Comparison of ENCODE assay signal across 13 cellular contexts in the genomic region with DNA sequence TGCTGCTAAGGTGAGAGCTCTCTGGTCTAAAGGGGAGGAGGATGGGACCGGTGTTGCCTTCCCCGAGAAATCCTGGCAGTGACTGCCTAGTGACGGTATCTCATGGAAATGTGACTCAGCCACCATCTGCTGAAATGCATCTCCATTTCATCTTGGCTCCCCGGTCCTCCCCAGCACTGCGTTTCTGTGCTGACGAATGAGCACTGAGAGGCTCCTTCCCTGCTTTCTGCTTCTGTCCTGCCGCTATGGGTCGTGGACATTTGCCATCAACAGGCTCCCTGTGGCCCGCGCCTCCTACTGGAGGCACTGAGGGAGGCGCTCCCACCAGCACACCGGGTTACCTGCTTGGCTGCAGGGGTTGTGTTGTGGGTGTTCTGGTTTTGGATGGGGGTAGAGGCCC. TPM values are rescaled to one million over a fixed set of nuclear protein-coding genes. Genes with fewer than 3 reads are reported as not detected.
DNase-seq lines count a peak whose midpoint lies in the region; TF ChIP-seq lines count a peak whose summit lies in the region.
"Had no signal": no experiment of that assay in that cellular context is flagged by ENCODE, and none has a peak within 500 bp of the region (broad histone marks: within the 10 kb centered on the region; RNA-seq: fewer than 3 reads in every experiment).

No MANE protein-coding gene starts in this region.

- H3K36me3 Mint-ChIP-seq in CD4-positive, alpha-beta memory T cell, result no peaks in the 10 kb centered on the region
- H3K36me3 Mint-ChIP-seq: activated naive CD8-positive, alpha-beta T cell treated with anti-CD3 and anti-CD28 coated beads for 36 hours; mesothelial cell of epicardium had no signal

- peaks cover 5% of the 10 kb centered on the region in 2 donors for H3K27me3 Mint-ChIP-seq in CD4-positive, alpha-beta memory T cell

- no peak overlapping the region for H3K4me3 Mint-ChIP-seq in CD4-positive, alpha-beta memory T cell
- H3K4me3 Mint-ChIP-seq: activated naive CD8-positive, alpha-beta T cell treated with anti-CD3 and anti-CD28 coated beads for 36 hours; mesothelial cell of epicardium had no signal

- intact Hi-C loops in CD4-positive, alpha-beta memory T cell (cut with micrococcal nuclease), result no loop called here

- POLR2A ChIA-PET in CD4-positive, alpha-beta memory T cell (lab: Charles Lee; ENCODE audit: partially characterized antibody), result interaction anchor here (1.0 kb wide), 1 partner anchor 14 kb away, joined by 3 read pairs; a partner anchor contains a TSS

- H3K9me3 Mint-ChIP-seq in CD4-positive, alpha-beta memory T cell, result no peaks in the 10 kb centered on the region
- H3K9me3 Mint-ChIP-seq: activated naive CD8-positive, alpha-beta T cell treated with anti-CD3 and anti-CD28 coated beads for 36 hours; mesothelial cell of epicardium had no signal

- peaks cover 3 to 5% (median 4%) of the 10 kb centered on the region in 4 donors for H3K4me1 Mint-ChIP-seq in CD4-positive, alpha-beta memory T cell
- H3K4me1 Mint-ChIP-seq: mesothelial cell of epicardium had no signal

- CTCF ChIA-PET in CD4-positive, alpha-beta memory T cell (lab: Charles Lee; ENCODE audit: partially characterized antibody), result interaction anchor here (0.8 to 2.4 kb wide), 3 partner anchors 11 to 450 kb away, joined by 3 to 7 read pairs (median 5); a partner anchor contains a TSS

- H3K27ac Mint-ChIP-seq in CD4-positive, alpha-beta memory T cell, result peak overlapping the region in 1 of 7 donors; percentile 20
- H3K27ac Mint-ChIP-seq: activated naive CD8-positive, alpha-beta T cell treated with anti-CD3 and anti-CD28 coated beads for 36 hours; mesothelial cell of epicardium had no signal

- TF ChIP-seq CTCF in AG09319 (IDR thresholded peaks at IDR 0.05; ENCODE audit: low read depth, low read length), result peak; percentile 11; the same call in 1 of the 2 replicates
- TF ChIP-seq CTCF in HFF-Myc (IDR thresholded peaks at IDR 0.05; ENCODE audit: low read depth, low read length, missing control alignments), result peak; percentile 24
- TF ChIP-seq CTCF in cardiac fibroblast (IDR thresholded peaks at IDR 0.05; ENCODE audit: low read depth, low read length), result peak; percentile 52

- no peaks in the 10 kb centered on the region for H3K36me3 ChIP-seq in CD4-positive, alpha-beta memory T cell (ENCODE audit: insufficient read depth, low read length)

- H3K4me3 ChIP-seq in HFF-Myc (replicated peaks; ENCODE audit: low read depth, low read length), result no peak overlapping the region
- no peak overlapping the region for H3K4me3 ChIP-seq in cardiac fibroblast (replicated peaks in 1 of 2; ENCODE audit: low read depth in 2 of 2, low read length in 2 of 2)
- no peak overlapping the region for H3K4me3 ChIP-seq in CD4-positive, alpha-beta memory T cell (ENCODE audit: low read length in 2 of 2)

- no peak overlapping the region for H3K27ac ChIP-seq in CD4-positive, alpha-beta memory T cell (ENCODE audit: low read depth, low read length)

- no peaks in the 10 kb centered on the region for H3K4me1 ChIP-seq in CD4-positive, alpha-beta memory T cell (ENCODE audit: insufficient read depth, low read length)

- DNase-seq in AG09319 (ENCODE audit: extremely low read depth, low read depth) (no peak), HFF-Myc (ENCODE audit: extremely low read depth, low read depth) (no peak), cardiac fibroblast (ENCODE audit: low read depth in 2 of 2) (peak; percentile 47 to 71), middle frontal gyrus (ENCODE audit: extremely low spot score, low spot score) (peak; percentile 63), DMS53 treated with DMSO at 0.1 percent for 48 hours (lab: John Stamatoyannopoulos, UW; ENCODE audit: unreplicated experiment) (no peak), ureter (ENCODE audit: low spot score) (no peak), T-helper 9 cell (no peak)
- DNase-seq in CD4-positive, alpha-beta memory T cell, result no peak
- DNase-seq: activated CD4-positive, alpha-beta T cell treated with anti-CD3 and anti-CD28 coated beads, Interleukin-2, amount 50 U/mL, for 4 hours; activated naive CD8-positive, alpha-beta T cell treated with anti-CD3 and anti-CD28 coated beads for 36 hours; NCI-H1930 had no signal

- H3K27me3 ChIP-seq in CD4-positive, alpha-beta memory T cell (ENCODE audit: insufficient read depth, low read length), result no peaks in the 10 kb centered on the region

- H3K9me3 ChIP-seq in CD4-positive, alpha-beta memory T cell (ENCODE audit: control insufficient read depth in 1 of 2, low read length in 2 of 2), result no peaks in the 10 kb centered on the region

RNA-seq across cellular contexts. Expression of a gene that starts 13.5 kb away (rescaled TPM):
- 82.9 TPM for total RNA-seq in ureter
- total RNA-seq in CD4-positive, alpha-beta memory T cell, result 10 to 100 TPM; 64.1 to 67.9 TPM
- polyA plus RNA-seq in CD4-positive, alpha-beta memory T cell, result 100 to 1,000 TPM; 131 to 155 TPM

RNA-seq across cellular contexts. Expression of a gene that starts 41.7 kb away (rescaled TPM):
- total RNA-seq in ureter, result 0.81 TPM
- total RNA-seq in CD4-positive, alpha-beta memory T cell, result 1 to 10 TPM in 1 of 2 experiments, not detected in 1; 1.1 TPM
- under 1 TPM in 1 of 2 donors, not detected in 1; 0.75 TPM for polyA plus RNA-seq in CD4-positive, alpha-beta memory T cell
- total RNA-seq: fibroblast of lung had no signal

Comparison
In these comparisons a context has a peak if more than half of its experiments do, and no peak if none do; other contexts are left out.
1. DNase-seq: peak in cardiac fibroblast (2 of 2) and middle frontal gyrus (single experiment); none in AG09319 (single experiment), HFF-Myc (single experiment), DMS53 treated with DMSO at 0.1 percent for 48 hours (single experiment), ureter (single experiment), CD4-positive, alpha-beta memory T cell (0 of 5) and T-helper 9 cell (single experiment).
2. Peak in every context shown above with its lines, with median percentiles within 50 percentile points of each other: CTCF ChIP-seq.